Comparison of ENCODE assay signal across 26 cellular contexts in the genomic region with DNA sequence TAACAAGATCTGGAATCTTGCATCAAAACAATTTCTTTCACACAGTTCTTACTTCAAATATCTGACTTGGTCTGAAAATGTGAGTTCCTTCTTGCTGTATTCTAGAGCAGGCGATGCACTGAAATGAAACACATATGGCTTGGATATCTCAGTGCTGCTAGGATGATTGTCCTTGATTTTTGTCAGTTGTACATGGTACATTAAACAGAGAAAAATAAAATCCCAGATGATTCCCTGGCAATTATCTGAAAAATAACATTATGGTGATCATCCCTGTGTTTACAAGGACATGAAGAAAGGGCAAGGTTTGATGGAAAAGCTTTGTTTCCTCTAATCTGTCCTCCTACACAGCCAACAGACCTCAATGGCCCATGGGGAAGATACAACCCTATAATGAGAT. TPM values are rescaled to one million over a fixed set of nuclear protein-coding genes. Genes with fewer than 3 reads are reported as not detected.
DNase-seq lines count a peak whose midpoint lies in the region; ATAC-seq, FAIRE-seq and TF ChIP-seq lines count a peak whose summit lies in the region.
"Had no signal": no experiment of that assay in that cellular context is flagged by ENCODE, and none has a peak within 500 bp of the region (broad histone marks: within the 10 kb centered on the region; RNA-seq: fewer than 3 reads in every experiment).

No MANE protein-coding gene starts in this region.

- H3K4me3 ChIP-seq in astrocyte (ENCODE audit: insufficient read depth, low read depth, low read length) (no peak overlapping the region), gastrocnemius medialis (no peak overlapping the region)
- H3K4me3 ChIP-seq: A549; BLaER1 treated with 17β-estradiol and CSF1 and Interleukin-3, amounts not matched to agents 10 nM and 100 nM; GM12878; HAP-1 had no signal

- in situ Hi-C loops in gastrocnemius medialis (cut with MboI; ENCODE audit: low sequenced_read_pairs in 4 of 4): no loop called here

- no peaks in the 10 kb centered on the region for H3K27me3 Mint-ChIP-seq in astrocyte (ENCODE audit: low read depth, unreplicated experiment)
- H3K27me3 Mint-ChIP-seq: CD8-positive, alpha-beta memory T cell had no signal

- peaks cover 27% of the 10 kb centered on the region for H3K79me2 ChIP-seq in astrocyte (ENCODE audit: insufficient read depth, low read length)

- DNase-seq in astrocyte (ENCODE audit: low read depth): no peak
- no peak for DNase-seq in gastrocnemius medialis
- DNase-seq in activated CD4-positive, alpha-beta T cell treated with anti-CD3 and anti-CD28 coated beads, Interleukin-2, amount 50 U/mL, for 1 hour: no peak
- DNase-seq in posterior cingulate gyrus: no peak
- DNase-seq in activated effector memory CD4-positive, alpha-beta T cell treated with anti-CD3 and anti-CD28 coated beads, Interleukin-2, amount 50 U/mL, for 16 hours: no peak
- DNase-seq: 8988T; ACHN; AML-193; BE2C; CD4-positive, alpha-beta T cell; CD8-positive, alpha-beta memory T cell; DMS 273 treated with DMSO at 0.1 percent for 48 hours; DMS79; EL; GDM1; GOT3; HFFc6 had no signal

- H2AFZ ChIP-seq in astrocyte (ENCODE audit: low read depth, low read length): no peak overlapping the region

- peak overlapping the region; percentile 31 for H3K27ac Mint-ChIP-seq in astrocyte (ENCODE audit: unreplicated experiment)
- H3K27ac Mint-ChIP-seq: CD14-positive monocyte; CD4-positive, alpha-beta T cell; CD8-positive, alpha-beta memory T cell; HFFc6 had no signal

- H3K4me1 ChIP-seq in astrocyte (ENCODE audit: insufficient read depth, low read length): peaks cover 23% of the 10 kb centered on the region
- peaks cover 92 to 98% of the 10 kb centered on the region in 2 donors for H3K4me1 ChIP-seq in gastrocnemius medialis
- H3K4me1 ChIP-seq: HAP-1 had no signal

- no peak for TF ChIP-seq POLR2A in gastrocnemius medialis (IDR thresholded peaks at IDR 0.05)

- ATAC-seq in SK-N-SH treated with all-trans-retinoic acid at 6 μM for 48 hours (no peak), gastrocnemius medialis (no peak), GM21423 (IDR thresholded peaks at IDR 0.05; ENCODE audit: unreplicated experiment) (no peak)
- ATAC-seq: A549, GM12878 had no signal

- peaks cover 72% of the 10 kb centered on the region for H3K4me1 Mint-ChIP-seq in astrocyte (ENCODE audit: low read depth, unreplicated experiment)
- H3K4me1 Mint-ChIP-seq: CD8-positive, alpha-beta memory T cell had no signal

- peaks cover 27% of the 10 kb centered on the region for H3K36me3 Mint-ChIP-seq in astrocyte (ENCODE audit: low read depth, unreplicated experiment)
- H3K36me3 Mint-ChIP-seq: CD14-positive monocyte; CD8-positive, alpha-beta memory T cell had no signal

- H3K27me3 ChIP-seq in astrocyte (ENCODE audit: insufficient read depth, low read length) (no peaks in the 10 kb centered on the region), gastrocnemius medialis (no peaks in the 10 kb centered on the region)
- H3K27me3 ChIP-seq: BE2C; BLaER1 treated with 17β-estradiol and CSF1 and Interleukin-3, amounts not matched to agents 10 nM and 100 nM had no signal

- peak overlapping the region; percentile 18 for H3K4me3 Mint-ChIP-seq in astrocyte (ENCODE audit: unreplicated experiment)
- H3K4me3 Mint-ChIP-seq: CD14-positive monocyte; CD4-positive, alpha-beta T cell; CD8-positive, alpha-beta memory T cell; HFFc6 had no signal

- H3K9me3 Mint-ChIP-seq in astrocyte (ENCODE audit: unreplicated experiment): no peaks in the 10 kb centered on the region
- H3K9me3 Mint-ChIP-seq: CD14-positive monocyte; CD4-positive, alpha-beta T cell; CD8-positive, alpha-beta memory T cell; HFFc6 had no signal

- no peak overlapping the region for H3K4me2 ChIP-seq in astrocyte (ENCODE audit: low read length)
- H3K4me2 ChIP-seq: A549; BLaER1 treated with 17β-estradiol and CSF1 and Interleukin-3, amounts not matched to agents 10 nM and 100 nM had no signal

- no peak for FAIRE-seq in astrocyte (lab: Jason Lieb, UNC)
- FAIRE-seq: A549, D721Med, GM12878, H54 had no signal

- no peak overlapping the region for H3K27ac ChIP-seq in astrocyte (ENCODE audit: low read depth, low read length)
- peak overlapping the region; percentile 89 to 97 (median 94) for H3K27ac ChIP-seq in gastrocnemius medialis
- H3K27ac ChIP-seq: A549; BLaER1 treated with 17β-estradiol and CSF1 and Interleukin-3, amounts not matched to agents 10 nM and 100 nM had no signal

- H3K9ac ChIP-seq in astrocyte (ENCODE audit: low read length): no peak overlapping the region
- H3K9ac ChIP-seq: BLaER1 treated with 17β-estradiol and CSF1 and Interleukin-3, amounts not matched to agents 10 nM and 100 nM had no signal

- no peak for TF ChIP-seq CTCF in astrocyte (IDR thresholded peaks at IDR 0.05; ENCODE audit: insufficient read depth, low read depth, low read length)
- TF ChIP-seq CTCF in gastrocnemius medialis (IDR thresholded peaks at IDR 0.05 in 4 of 5, conservative IDR thresholded peaks at IDR 0.05 in 1 of 5): no peak

- H4K20me1 ChIP-seq in astrocyte (ENCODE audit: insufficient read depth, low read length): no peaks in the 10 kb centered on the region
- H4K20me1 ChIP-seq: BLaER1 treated with 17β-estradiol and CSF1 and Interleukin-3, amounts not matched to agents 10 nM and 100 nM had no signal

- H3K9me3 ChIP-seq in astrocyte (ENCODE audit: insufficient read depth, low read depth, low read length) (no peaks in the 10 kb centered on the region), gastrocnemius medialis (no peaks in the 10 kb centered on the region)
- H3K9me3 ChIP-seq: A549, BE2C, HAP-1 had no signal

- intact Hi-C loops in gastrocnemius medialis (cut with DNase I; ENCODE audit: low total_unique reads): no loop called here
- intact Hi-C loops in posterior cingulate gyrus (cut with DNase I): no loop called here

- H3K36me3 ChIP-seq in astrocyte (ENCODE audit: insufficient read depth, low read length) (peaks cover 16% of the 10 kb centered on the region), gastrocnemius medialis (peaks cover 0 to 23% of the 10 kb centered on the region in 2 donors)
- H3K36me3 ChIP-seq: BE2C; BLaER1 treated with 17β-estradiol and CSF1 and Interleukin-3, amounts not matched to agents 10 nM and 100 nM; HAP-1 had no signal

TF ChIP-seq in SK-N-SH treated with all-trans-retinoic acid at 6 μM for 48 hours, 23 proteins besides CTCF, POLR2A, EP300 and RAD21:
- TF ChIP-seq GLIS3 (CRISPR knock-in tag; IDR thresholded peaks at IDR 0.05) (no peak), TCF4 (CRISPR knock-in tag; IDR thresholded peaks at IDR 0.05; ENCODE audit: borderline replicate concordance) (peak; percentile 61; the same call in 1 of the 2 replicates)
TF ChIP-seq in SK-N-SH treated with all-trans-retinoic acid at 6 μM for 48 hours: peak in this region for 1.

RNA-seq across cellular contexts. Expression of a gene that starts 10.6 kb away (rescaled TPM):
- total RNA-seq in astrocyte: 374 and 437 TPM in 2 replicates
- 100 to 1,000 TPM in 3 of 4 donors, 10 to 100 TPM in 1; 96.0 to 581 (median 167) TPM for total RNA-seq in gastrocnemius medialis
